ENCODE assay signal across 1 cellular context in the genomic region with DNA sequence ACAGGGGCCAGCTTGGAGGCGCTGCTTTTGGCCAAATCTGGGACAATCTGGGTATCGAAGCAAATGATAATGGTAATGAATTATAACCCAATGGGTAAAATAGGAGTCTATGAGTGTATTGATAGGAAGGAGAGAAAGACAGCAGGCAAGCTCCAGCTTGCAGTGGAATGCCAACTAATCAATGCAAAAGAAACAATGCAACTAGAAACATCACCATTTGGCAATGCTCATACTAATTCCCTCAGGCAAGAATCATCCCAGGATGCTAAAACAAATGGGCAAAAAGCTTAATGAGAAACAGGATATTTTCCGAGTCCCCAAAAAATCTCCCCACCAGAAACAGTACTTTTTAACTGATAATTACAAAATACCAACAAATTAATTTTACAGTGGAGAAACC.
TF ChIP-seq lines count a peak whose summit lies in the region.

No MANE protein-coding gene starts in this region.

TF ChIP-seq in IMR-90, 13 proteins besides CTCF, POLR2A, EP300 and RAD21:
- TF ChIP-seq BHLHE40 (IDR thresholded peaks at IDR 0.05; ENCODE audit: low read depth, low read length) (no peak), FOS (IDR thresholded peaks at IDR 0.05; ENCODE audit: low read depth, low read length) (no peak)
